ENCODE assay signal across 8 cellular contexts in the genomic region with DNA sequence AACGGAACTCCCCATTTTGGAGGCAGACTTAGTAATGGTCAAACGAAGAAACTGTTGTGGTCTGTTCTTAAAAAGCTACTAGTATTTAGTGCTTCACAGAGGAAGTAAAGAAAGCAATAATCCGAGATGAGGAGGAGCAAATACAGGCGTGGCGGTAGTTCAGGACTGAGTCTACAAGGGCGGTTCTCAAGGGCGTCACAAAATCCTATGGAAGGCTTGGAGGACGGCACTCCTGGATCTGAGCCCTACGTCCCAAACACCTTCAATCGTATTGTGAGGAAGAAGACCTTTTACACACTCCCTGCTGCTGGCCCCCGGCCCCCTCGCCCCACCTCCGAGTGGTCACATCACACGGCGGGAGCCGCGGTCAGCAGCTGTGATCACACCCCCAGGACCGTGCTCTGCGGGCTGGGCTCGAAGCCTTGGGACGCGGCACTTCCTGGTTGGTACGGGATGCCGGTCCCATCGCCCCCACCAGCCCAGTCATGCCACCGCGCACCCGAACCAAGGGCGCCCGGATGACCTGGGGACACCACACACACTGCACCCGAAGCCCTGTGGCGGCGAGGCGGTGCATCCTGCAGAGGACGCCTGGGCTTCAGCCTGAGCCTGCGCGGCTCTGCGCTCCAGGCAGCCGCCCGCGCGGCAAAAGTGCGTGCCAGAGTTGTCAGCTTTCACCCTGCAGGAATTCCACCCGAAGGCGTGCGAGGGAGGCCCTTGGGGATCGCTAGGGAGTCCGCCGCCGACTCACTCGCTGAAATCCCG. TPM values are rescaled to one million over a fixed set of nuclear protein-coding genes. Genes with fewer than 3 reads are reported as not detected.
DNase-seq lines count a peak whose midpoint lies in the region; ATAC-seq and TF ChIP-seq lines count a peak whose summit lies in the region.

No MANE protein-coding gene starts in this region.

- DNase-seq in ELF-1 (ENCODE audit: low read depth, low spot score) (peak; percentile 77), HUDEP-2 (lab: John Stamatoyannopoulos, UW; ENCODE audit: unreplicated experiment in 76 of 76) (peak in 55 of 76 experiments; percentile 11 to 76 (median 48)), amniotic epithelial cell (ENCODE audit: low read depth) (peak; percentile 92), right atrium auricular region (ENCODE audit: low spot score) (peak; percentile 89), psoas muscle (peak; percentile 89 to 93), D341Med (ENCODE audit: low spot score) (no peak)

- H3K27ac ChIP-seq in right atrium auricular region = peak overlapping the region; percentile 94 to 96
- peak overlapping the region; percentile 70 for H3K27ac ChIP-seq in psoas muscle

- TF ChIP-seq CTCF in right atrium auricular region (IDR thresholded peaks at IDR 0.05) = no peak
- TF ChIP-seq CTCF in psoas muscle (IDR thresholded peaks at IDR 0.05) = peak; percentile 9

- H3K36me3 ChIP-seq in right atrium auricular region = no peaks in the 10 kb centered on the region
- H3K36me3 ChIP-seq in psoas muscle (ENCODE audit: insufficient read depth in 1 of 2, low read depth in 1 of 2) = no peaks in the 10 kb centered on the region

- ATAC-seq in GM21423 (IDR thresholded peaks at IDR 0.05; ENCODE audit: unreplicated experiment) (peak; percentile 54), SK-N-SH treated with all-trans-retinoic acid at 6 μM for 48 hours (peak; percentile 78), psoas muscle (peak; percentile 74 to 85 (median 82))

- no peaks in the 10 kb centered on the region for H3K27me3 ChIP-seq in right atrium auricular region
- no peaks in the 10 kb centered on the region for H3K27me3 ChIP-seq in psoas muscle (ENCODE audit: insufficient read depth in 3 of 3, low read length in 2 of 3)

- intact Hi-C loops in psoas muscle (cut with DNase I) = no loop called here

- 2 to 4% (median 3%) methylated on average over 45 to 52 of the region's 52 CpGs for WGBS in psoas muscle, 3 donors

- H3K9me3 ChIP-seq in right atrium auricular region (no peaks in the 10 kb centered on the region), psoas muscle (no peaks in the 10 kb centered on the region)

- peaks cover 0 to 42% of the 10 kb centered on the region in 2 donors for H3K4me1 ChIP-seq in right atrium auricular region
- peaks cover 10% of the 10 kb centered on the region for H3K4me1 ChIP-seq in psoas muscle

- H3K4me3 ChIP-seq in right atrium auricular region (peak overlapping the region; percentile 43 to 78), psoas muscle (peak overlapping the region; percentile 79)

TF ChIP-seq in SK-N-SH treated with all-trans-retinoic acid at 6 μM for 48 hours, 23 proteins besides CTCF, POLR2A, EP300 and RAD21:
- TF ChIP-seq, protein P1, sequence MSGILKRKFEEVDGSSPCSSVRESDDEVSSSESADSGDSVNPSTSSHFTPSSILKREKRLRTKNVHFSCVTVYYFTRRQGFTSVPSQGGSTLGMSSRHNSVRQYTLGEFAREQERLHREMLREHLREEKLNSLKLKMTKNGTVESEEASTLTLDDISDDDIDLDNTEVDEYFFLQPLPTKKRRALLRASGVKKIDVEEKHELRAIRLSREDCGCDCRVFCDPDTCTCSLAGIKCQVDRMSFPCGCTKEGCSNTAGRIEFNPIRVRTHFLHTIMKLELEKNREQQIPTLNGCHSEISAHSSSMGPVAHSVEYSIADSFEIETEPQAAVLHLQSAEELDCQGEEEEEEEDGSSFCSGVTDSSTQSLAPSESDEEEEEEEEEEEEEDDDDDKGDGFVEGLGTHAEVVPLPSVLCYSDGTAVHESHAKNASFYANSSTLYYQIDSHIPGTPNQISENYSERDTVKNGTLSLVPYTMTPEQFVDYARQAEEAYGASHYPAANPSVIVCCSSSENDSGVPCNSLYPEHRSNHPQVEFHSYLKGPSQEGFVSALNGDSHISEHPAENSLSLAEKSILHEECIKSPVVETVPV (CRISPR knock-in tag; IDR thresholded peaks at IDR 0.05) = no peak
- TF ChIP-seq ZNF8 (CRISPR knock-in tag; IDR thresholded peaks at IDR 0.05) (peak; percentile 98), TCF4 (CRISPR knock-in tag; IDR thresholded peaks at IDR 0.05; ENCODE audit: borderline replicate concordance) (no peak), CSDC2 (CRISPR knock-in tag; IDR thresholded peaks at IDR 0.05) (peak; percentile 72; the same call in 1 of the 2 replicates), PPARA (CRISPR knock-in tag; IDR thresholded peaks at IDR 0.05; ENCODE audit: borderline replicate concordance) (no peak)
- TF ChIP-seq, protein P2, sequence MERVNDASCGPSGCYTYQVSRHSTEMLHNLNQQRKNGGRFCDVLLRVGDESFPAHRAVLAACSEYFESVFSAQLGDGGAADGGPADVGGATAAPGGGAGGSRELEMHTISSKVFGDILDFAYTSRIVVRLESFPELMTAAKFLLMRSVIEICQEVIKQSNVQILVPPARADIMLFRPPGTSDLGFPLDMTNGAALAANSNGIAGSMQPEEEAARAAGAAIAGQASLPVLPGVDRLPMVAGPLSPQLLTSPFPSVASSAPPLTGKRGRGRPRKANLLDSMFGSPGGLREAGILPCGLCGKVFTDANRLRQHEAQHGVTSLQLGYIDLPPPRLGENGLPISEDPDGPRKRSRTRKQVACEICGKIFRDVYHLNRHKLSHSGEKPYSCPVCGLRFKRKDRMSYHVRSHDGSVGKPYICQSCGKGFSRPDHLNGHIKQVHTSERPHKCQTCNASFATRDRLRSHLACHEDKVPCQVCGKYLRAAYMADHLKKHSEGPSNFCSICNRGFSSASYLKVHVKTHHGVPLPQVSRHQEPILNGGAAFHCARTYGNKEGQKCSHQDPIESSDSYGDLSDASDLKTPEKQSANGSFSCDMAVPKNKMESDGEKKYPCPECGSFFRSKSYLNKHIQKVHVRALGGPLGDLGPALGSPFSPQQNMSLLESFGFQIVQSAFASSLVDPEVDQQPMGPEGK (CRISPR knock-in tag; IDR thresholded peaks at IDR 0.05; ENCODE audit: borderline replicate concordance) = no peak

RNA-seq across cellular contexts. Expression of a gene that starts 0.6 kb away (rescaled TPM):
- total RNA-seq in right atrium auricular region (100 to 1,000 TPM in 1 of 2 donors, 10 to 100 TPM in 1; 64.5 to 111 TPM), psoas muscle (1 to 10 TPM; 1.9 to 6.7 (median 3.0) TPM)
- polyA plus RNA-seq in psoas muscle = 1 to 10 TPM in 2 of 3 donors, under 1 TPM in 1; 0.73 to 1.7 (median 1.6) TPM

RNA-seq across cellular contexts. Expression of a gene that starts 33.5 kb away (rescaled TPM):
- not detected for total RNA-seq in right atrium auricular region
- total RNA-seq in psoas muscle = not detected
- not detected for polyA plus RNA-seq in psoas muscle

Comparison
In these comparisons a context has a peak if more than half of its experiments do, and no peak if none do; other contexts are left out.
1. RNA of a gene that starts 0.6 kb away (total RNA-seq): 64.5 to 111 TPM in right atrium auricular region; 1.9 to 6.7 TPM in psoas muscle; every median in the first group is over 4 times any median in the second.
2. Peak in every context shown above with its lines, with median percentiles within 50 percentile points of each other: ATAC-seq.